In genomic region chr17:78250891-78251772, GRCh38 we compare ENCODE assay signal across 1 cellular context.
TF ChIP-seq lines count a peak whose summit lies in the region.

No MANE protein-coding gene starts in this region.

TF ChIP-seq in K562, 482 proteins besides CTCF, POLR2A, EP300 and RAD21 (continued from another document):
- TF ChIP-seq NUFIP1 (IDR thresholded peaks at IDR 0.05; ENCODE audit: partially characterized antibody), result no peak
- TF ChIP-seq HDAC2 (IDR thresholded peaks at IDR 0.05), result no peak
- TF ChIP-seq JUN (IDR thresholded peaks at IDR 0.05; ENCODE audit: borderline replicate concordance, low read depth, low read length), result 0 out of 2 replicates have a peak, but pooled peaks have one; percentile 13
- no peak for TF ChIP-seq JUN (CRISPR knock-in tag; IDR thresholded peaks at IDR 0.05; ENCODE audit: borderline replicate concordance)
- no peak for TF ChIP-seq KDM5B (IDR thresholded peaks at IDR 0.05; ENCODE audit: insufficient replicate concordance, low read depth, low read length)
- TF ChIP-seq JUNB (CRISPR knock-in tag; conservative IDR thresholded peaks at IDR 0.05), result no peak
- no peak for TF ChIP-seq HDAC8 (tag; IDR thresholded peaks at IDR 0.05)
- TF ChIP-seq POLR3G (IDR thresholded peaks at IDR 0.05; ENCODE audit: extremely low read depth, insufficient read length, insufficient replicate concordance), result no peak
- TF ChIP-seq HDGF (IDR thresholded peaks at IDR 0.05), result peak; percentile 67; the same call in 1 of the 2 replicates
- no peak for TF ChIP-seq BRD9 (IDR thresholded peaks at IDR 0.05; ENCODE audit: low read depth, partially characterized antibody)
- no peak for TF ChIP-seq ZNF584 (CRISPR knock-in tag; IDR thresholded peaks at IDR 0.05; ENCODE audit: low read depth)
- TF ChIP-seq TCF3 (CRISPR knock-in tag; IDR thresholded peaks at IDR 0.05), result no peak; the same call in 1 of the 2 replicates
- no peak for TF ChIP-seq BACH1 (tag; IDR thresholded peaks at IDR 0.05)
- TF ChIP-seq ZNF124 (CRISPR knock-in tag; IDR thresholded peaks at IDR 0.05), result no peak; the same call in 1 of the 2 replicates
- TF ChIP-seq MTA2 (IDR thresholded peaks at IDR 0.05; ENCODE audit: low read depth), result no peak
- TF ChIP-seq LCOR (CRISPR knock-in tag; IDR thresholded peaks at IDR 0.05), result no peak
- TF ChIP-seq, protein P1, sequence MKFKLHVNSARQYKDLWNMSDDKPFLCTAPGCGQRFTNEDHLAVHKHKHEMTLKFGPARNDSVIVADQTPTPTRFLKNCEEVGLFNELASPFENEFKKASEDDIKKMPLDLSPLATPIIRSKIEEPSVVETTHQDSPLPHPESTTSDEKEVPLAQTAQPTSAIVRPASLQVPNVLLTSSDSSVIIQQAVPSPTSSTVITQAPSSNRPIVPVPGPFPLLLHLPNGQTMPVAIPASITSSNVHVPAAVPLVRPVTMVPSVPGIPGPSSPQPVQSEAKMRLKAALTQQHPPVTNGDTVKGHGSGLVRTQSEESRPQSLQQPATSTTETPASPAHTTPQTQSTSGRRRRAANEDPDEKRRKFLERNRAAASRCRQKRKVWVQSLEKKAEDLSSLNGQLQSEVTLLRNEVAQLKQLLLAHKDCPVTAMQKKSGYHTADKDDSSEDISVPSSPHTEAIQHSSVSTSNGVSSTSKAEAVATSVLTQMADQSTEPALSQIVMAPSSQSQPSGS (CRISPR knock-in tag; IDR thresholded peaks at IDR 0.05), result no peak
- no peak for TF ChIP-seq GTF2E2 (tag; IDR thresholded peaks at IDR 0.05)
- TF ChIP-seq GATAD2B (IDR thresholded peaks at IDR 0.05; ENCODE audit: borderline replicate concordance), result no peak
- TF ChIP-seq TEAD2 (tag; IDR thresholded peaks at IDR 0.05), result no peak
- TF ChIP-seq, protein P2, sequence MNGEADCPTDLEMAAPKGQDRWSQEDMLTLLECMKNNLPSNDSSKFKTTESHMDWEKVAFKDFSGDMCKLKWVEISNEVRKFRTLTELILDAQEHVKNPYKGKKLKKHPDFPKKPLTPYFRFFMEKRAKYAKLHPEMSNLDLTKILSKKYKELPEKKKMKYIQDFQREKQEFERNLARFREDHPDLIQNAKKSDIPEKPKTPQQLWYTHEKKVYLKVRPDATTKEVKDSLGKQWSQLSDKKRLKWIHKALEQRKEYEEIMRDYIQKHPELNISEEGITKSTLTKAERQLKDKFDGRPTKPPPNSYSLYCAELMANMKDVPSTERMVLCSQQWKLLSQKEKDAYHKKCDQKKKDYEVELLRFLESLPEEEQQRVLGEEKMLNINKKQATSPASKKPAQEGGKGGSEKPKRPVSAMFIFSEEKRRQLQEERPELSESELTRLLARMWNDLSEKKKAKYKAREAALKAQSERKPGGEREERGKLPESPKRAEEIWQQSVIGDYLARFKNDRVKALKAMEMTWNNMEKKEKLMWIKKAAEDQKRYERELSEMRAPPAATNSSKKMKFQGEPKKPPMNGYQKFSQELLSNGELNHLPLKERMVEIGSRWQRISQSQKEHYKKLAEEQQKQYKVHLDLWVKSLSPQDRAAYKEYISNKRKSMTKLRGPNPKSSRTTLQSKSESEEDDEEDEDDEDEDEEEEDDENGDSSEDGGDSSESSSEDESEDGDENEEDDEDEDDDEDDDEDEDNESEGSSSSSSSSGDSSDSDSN (IDR thresholded peaks at IDR 0.05; ENCODE audit: borderline replicate concordance in 1 of 2, low read depth in 2 of 2, low read length in 2 of 2), result no peak
- 0 out of 2 replicates have a peak, but pooled peaks have one; percentile 31 for TF ChIP-seq THRAP3 (IDR thresholded peaks at IDR 0.05; ENCODE audit: borderline replicate concordance)
- TF ChIP-seq, protein P3, sequence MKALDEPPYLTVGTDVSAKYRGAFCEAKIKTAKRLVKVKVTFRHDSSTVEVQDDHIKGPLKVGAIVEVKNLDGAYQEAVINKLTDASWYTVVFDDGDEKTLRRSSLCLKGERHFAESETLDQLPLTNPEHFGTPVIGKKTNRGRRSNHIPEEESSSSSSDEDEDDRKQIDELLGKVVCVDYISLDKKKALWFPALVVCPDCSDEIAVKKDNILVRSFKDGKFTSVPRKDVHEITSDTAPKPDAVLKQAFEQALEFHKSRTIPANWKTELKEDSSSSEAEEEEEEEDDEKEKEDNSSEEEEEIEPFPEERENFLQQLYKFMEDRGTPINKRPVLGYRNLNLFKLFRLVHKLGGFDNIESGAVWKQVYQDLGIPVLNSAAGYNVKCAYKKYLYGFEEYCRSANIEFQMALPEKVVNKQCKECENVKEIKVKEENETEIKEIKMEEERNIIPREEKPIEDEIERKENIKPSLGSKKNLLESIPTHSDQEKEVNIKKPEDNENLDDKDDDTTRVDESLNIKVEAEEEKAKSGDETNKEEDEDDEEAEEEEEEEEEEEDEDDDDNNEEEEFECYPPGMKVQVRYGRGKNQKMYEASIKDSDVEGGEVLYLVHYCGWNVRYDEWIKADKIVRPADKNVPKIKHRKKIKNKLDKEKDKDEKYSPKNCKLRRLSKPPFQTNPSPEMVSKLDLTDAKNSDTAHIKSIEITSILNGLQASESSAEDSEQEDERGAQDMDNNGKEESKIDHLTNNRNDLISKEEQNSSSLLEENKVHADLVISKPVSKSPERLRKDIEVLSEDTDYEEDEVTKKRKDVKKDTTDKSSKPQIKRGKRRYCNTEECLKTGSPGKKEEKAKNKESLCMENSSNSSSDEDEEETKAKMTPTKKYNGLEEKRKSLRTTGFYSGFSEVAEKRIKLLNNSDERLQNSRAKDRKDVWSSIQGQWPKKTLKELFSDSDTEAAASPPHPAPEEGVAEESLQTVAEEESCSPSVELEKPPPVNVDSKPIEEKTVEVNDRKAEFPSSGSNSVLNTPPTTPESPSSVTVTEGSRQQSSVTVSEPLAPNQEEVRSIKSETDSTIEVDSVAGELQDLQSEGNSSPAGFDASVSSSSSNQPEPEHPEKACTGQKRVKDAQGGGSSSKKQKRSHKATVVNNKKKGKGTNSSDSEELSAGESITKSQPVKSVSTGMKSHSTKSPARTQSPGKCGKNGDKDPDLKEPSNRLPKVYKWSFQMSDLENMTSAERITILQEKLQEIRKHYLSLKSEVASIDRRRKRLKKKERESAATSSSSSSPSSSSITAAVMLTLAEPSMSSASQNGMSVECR (CRISPR knock-in tag; IDR thresholded peaks at IDR 0.05), result no peak; the same call in none of the 2 replicates
- no peak for TF ChIP-seq SMARCA4 (IDR thresholded peaks at IDR 0.05)
- no peak for TF ChIP-seq STAT5A (IDR thresholded peaks at IDR 0.05; ENCODE audit: borderline replicate concordance, low read length)
- peak; percentile 85 for TF ChIP-seq CC2D1A (IDR thresholded peaks at IDR 0.05)
- peak; percentile 75 to 84 for TF ChIP-seq MAZ (CRISPR knock-in tag; conservative IDR thresholded peaks at IDR 0.05 in 1 of 2, IDR thresholded peaks at IDR 0.05 in 1 of 2)
- TF ChIP-seq ZNF436 (CRISPR knock-in tag; IDR thresholded peaks at IDR 0.05), result no peak
- TF ChIP-seq ZNF121 (CRISPR knock-in tag; conservative IDR thresholded peaks at IDR 0.05), result no peak
- peak; percentile 47 for TF ChIP-seq FIP1L1 (IDR thresholded peaks at IDR 0.05; ENCODE audit: low read depth, low read length, poor library complexity, severe bottlenecking)
- TF ChIP-seq KAT8 (IDR thresholded peaks at IDR 0.05; ENCODE audit: low read depth), result no peak
- TF ChIP-seq ESRRB (CRISPR knock-in tag; IDR thresholded peaks at IDR 0.05; ENCODE audit: borderline replicate concordance), result no peak
- no peak for TF ChIP-seq E4F1 (CRISPR knock-in tag; IDR thresholded peaks at IDR 0.05; ENCODE audit: borderline replicate concordance)
- no peak for TF ChIP-seq ZC3H4 (CRISPR knock-in tag; IDR thresholded peaks at IDR 0.05; ENCODE audit: borderline replicate concordance)
- TF ChIP-seq MTF1 (CRISPR knock-in tag; IDR thresholded peaks at IDR 0.05; ENCODE audit: borderline replicate concordance), result no peak
- TF ChIP-seq ZNF239 (CRISPR knock-in tag; IDR thresholded peaks at IDR 0.05), result 0 out of 2 replicates have a peak, but pooled peaks have one; percentile 23
- TF ChIP-seq PURB (CRISPR knock-in tag; IDR thresholded peaks at IDR 0.05; ENCODE audit: low read depth), result no peak
- TF ChIP-seq, protein P4, sequence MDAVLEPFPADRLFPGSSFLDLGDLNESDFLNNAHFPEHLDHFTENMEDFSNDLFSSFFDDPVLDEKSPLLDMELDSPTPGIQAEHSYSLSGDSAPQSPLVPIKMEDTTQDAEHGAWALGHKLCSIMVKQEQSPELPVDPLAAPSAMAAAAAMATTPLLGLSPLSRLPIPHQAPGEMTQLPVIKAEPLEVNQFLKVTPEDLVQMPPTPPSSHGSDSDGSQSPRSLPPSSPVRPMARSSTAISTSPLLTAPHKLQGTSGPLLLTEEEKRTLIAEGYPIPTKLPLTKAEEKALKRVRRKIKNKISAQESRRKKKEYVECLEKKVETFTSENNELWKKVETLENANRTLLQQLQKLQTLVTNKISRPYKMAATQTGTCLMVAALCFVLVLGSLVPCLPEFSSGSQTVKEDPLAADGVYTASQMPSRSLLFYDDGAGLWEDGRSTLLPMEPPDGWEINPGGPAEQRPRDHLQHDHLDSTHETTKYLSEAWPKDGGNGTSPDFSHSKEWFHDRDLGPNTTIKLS (IDR thresholded peaks at IDR 0.05; ENCODE audit: borderline replicate concordance, low read depth), result no peak
- no peak; a peak in 1 of 4 replicates for TF ChIP-seq SRF (CRISPR knock-in tag; IDR thresholded peaks at IDR 0.05)
- TF ChIP-seq NFIC (IDR thresholded peaks at IDR 0.05), result peak; percentile 37; the same call in 1 of the 2 replicates
- no peak for TF ChIP-seq ZNF699 (CRISPR knock-in tag; IDR thresholded peaks at IDR 0.05; ENCODE audit: insufficient replicate concordance)
- no peak for TF ChIP-seq SLC30A9 (CRISPR knock-in tag; IDR thresholded peaks at IDR 0.05)
- TF ChIP-seq STAG1 (CRISPR knock-in tag; IDR thresholded peaks at IDR 0.05; ENCODE audit: borderline replicate concordance), result peak; percentile 97
- TF ChIP-seq POLR2AphosphoS5 (IDR thresholded peaks at IDR 0.05; ENCODE audit: control insufficient read depth, insufficient read depth, low read depth, low read length), result no peak
- TF ChIP-seq NFE2 (IDR thresholded peaks at IDR 0.05; ENCODE audit: low read depth), result no peak
- no peak for TF ChIP-seq E2F3 (CRISPR knock-in tag; IDR thresholded peaks at IDR 0.05)
- no peak for TF ChIP-seq ZBTB17 (CRISPR knock-in tag; IDR thresholded peaks at IDR 0.05)
- no peak for TF ChIP-seq ILF3 (IDR thresholded peaks at IDR 0.05; ENCODE audit: borderline replicate concordance)
- no peak for TF ChIP-seq GATA2 (CRISPR knock-in tag; IDR thresholded peaks at IDR 0.05)
- no peak for TF ChIP-seq ZNF75A (CRISPR knock-in tag; IDR thresholded peaks at IDR 0.05)
- no peak for TF ChIP-seq MEF2A (IDR thresholded peaks at IDR 0.05; ENCODE audit: control insufficient read depth, low read depth, low read length)
- TF ChIP-seq HIVEP1 (CRISPR knock-in tag; IDR thresholded peaks at IDR 0.05), result no peak
- TF ChIP-seq ZSCAN32 (CRISPR knock-in tag; IDR thresholded peaks at IDR 0.05), result no peak
- TF ChIP-seq NCOR1 (IDR thresholded peaks at IDR 0.05), result no peak
- TF ChIP-seq PHF21A (IDR thresholded peaks at IDR 0.05; ENCODE audit: borderline replicate concordance, low read depth), result no peak; the same call in 1 of the 2 replicates
- TF ChIP-seq HLTF (IDR thresholded peaks at IDR 0.05), result no peak
- TF ChIP-seq CREBBP (IDR thresholded peaks at IDR 0.05; ENCODE audit: low read depth, low read length), result no peak
- no peak for TF ChIP-seq SRSF1 (IDR thresholded peaks at IDR 0.05; ENCODE audit: low read depth, low read length)
- TF ChIP-seq HES1 (IDR thresholded peaks at IDR 0.05; ENCODE audit: low read depth), result no peak
- TF ChIP-seq PTTG1 (tag; IDR thresholded peaks at IDR 0.05; ENCODE audit: low read depth), result no peak
- no peak for TF ChIP-seq CREB3 (tag; conservative IDR thresholded peaks at IDR 0.05; ENCODE audit: low read depth)
TF ChIP-seq in K562: peak in this region for 95.
